Comparison of ENCODE assay signal across 8 cellular contexts in genomic region chr11:47213985-47214564, GRCh38. TPM values are rescaled to one million over a fixed set of nuclear protein-coding genes. Genes with fewer than 3 reads are reported as not detected.
DNase-seq lines count a peak whose midpoint lies in the region; FAIRE-seq and TF ChIP-seq lines count a peak whose summit lies in the region.

No MANE protein-coding gene starts in this region.

- peaks cover 37% of the 10 kb centered on the region for H3K79me2 ChIP-seq in Loucy (ENCODE audit: insufficient read depth, low read length)

- H3K9me3 ChIP-seq in Loucy (ENCODE audit: insufficient read depth, low read depth, low read length): no peaks in the 10 kb centered on the region
- no peaks in the 10 kb centered on the region for H3K9me3 ChIP-seq in neutrophil

- FAIRE-seq in H54 (lab: Jason Lieb, UNC) (no peak), frontal cortex (lab: Jason Lieb, UNC) (no peak)

- peak overlapping the region; percentile 97 for H2AFZ ChIP-seq in Loucy (ENCODE audit: low read length)

- TF ChIP-seq POLR2A in H54 (IDR thresholded peaks at IDR 0.05; ENCODE audit: low read depth, low read length): peak; percentile 89

- H3K27ac ChIP-seq in neutrophil: peak overlapping the region; percentile 86

- H4K20me1 ChIP-seq in Loucy (ENCODE audit: insufficient read depth, low read length, poor library complexity, severe bottlenecking): peaks cover 19% of the 10 kb centered on the region

- peak overlapping the region; percentile 100 for H3K9ac ChIP-seq in Loucy (ENCODE audit: low read depth, low read length, poor library complexity, severe bottlenecking)

- peak; percentile 92 for DNase-seq in EH (ENCODE audit: low read depth)
- DNase-seq in H54 (ENCODE audit: insufficient read length, low spot score): peak; percentile 90
- DNase-seq in SIG-M5 treated with dmso at 0.1 percent for 504 hours (lab: John Stamatoyannopoulos, UW; ENCODE audit: unreplicated experiment): peak; percentile 91
- DNase-seq in activated naive CD4-positive, alpha-beta T cell treated with Interleukin-2 at 50 U/mL for 16 hours: peak; percentile 86
- peak; percentile 81 to 88 for DNase-seq in frontal cortex (ENCODE audit: low spot score in 2 of 2)
- peak; percentile 98 for DNase-seq in superior temporal gyrus (ENCODE audit: extremely low spot score)

- H3K4me3 ChIP-seq in Loucy (ENCODE audit: low read length, poor library complexity, severe bottlenecking): peak overlapping the region; percentile 81
- H3K4me3 ChIP-seq in neutrophil (ENCODE audit: low read depth in 1 of 2, low read length in 1 of 2): peak overlapping the region; percentile 73 to 93

- H3K36me3 ChIP-seq in Loucy (ENCODE audit: insufficient read depth, low read length) (no peaks in the 10 kb centered on the region), neutrophil (no peaks in the 10 kb centered on the region)

- peaks cover 21% of the 10 kb centered on the region for H3K4me1 ChIP-seq in Loucy (ENCODE audit: insufficient read depth, low read length, poor library complexity, severe bottlenecking)
- H3K4me1 ChIP-seq in neutrophil (ENCODE audit: control insufficient read depth in 1 of 2, insufficient read depth in 1 of 2, low read depth in 1 of 2, low read length in 1 of 2): peaks cover 20 to 23% of the 10 kb centered on the region in 2 experiments

- peak overlapping the region; percentile 78 for H3K4me2 ChIP-seq in Loucy (ENCODE audit: low read depth, low read length, poor library complexity, severe bottlenecking)

- H3K9me2 ChIP-seq in Loucy (replicated peaks; ENCODE audit: low read depth, low read length): no peaks in the 10 kb centered on the region

- H3K27me3 ChIP-seq in Loucy (ENCODE audit: insufficient read depth, low read length, poor library complexity, severe bottlenecking): no peaks in the 10 kb centered on the region
- no peaks in the 10 kb centered on the region for H3K27me3 ChIP-seq in neutrophil

- no peaks in the 10 kb centered on the region for H3F3A ChIP-seq in Loucy (ENCODE audit: low read depth)

- TF ChIP-seq CTCF in Loucy (conservative IDR thresholded peaks at IDR 0.05; ENCODE audit: low read length) (no peak), neutrophil (IDR thresholded peaks at IDR 0.05) (no peak)

RNA-seq across cellular contexts. Expression of gene DDB2, which starts 0.7 kb away (rescaled TPM):
- 8.2 TPM for total RNA-seq in frontal cortex

RNA-seq across cellular contexts. Expression of gene PACSIN3, which starts 27.8 kb away (rescaled TPM):
- total RNA-seq in frontal cortex: 2.0 TPM

RNA-seq across cellular contexts. Expression of gene ACP2, which starts 34.5 kb away (rescaled TPM):
- 21.2 TPM for total RNA-seq in frontal cortex

RNA-seq across cellular contexts. Expression of gene ARFGAP2, which starts 37.4 kb away (rescaled TPM):
- 110 TPM for total RNA-seq in frontal cortex

RNA-seq across cellular contexts. Expression of gene NR1H3, which starts 43.7 kb away (rescaled TPM):
- total RNA-seq in frontal cortex: 8.2 TPM

Comparison
In these comparisons a context has a peak if more than half of its experiments do, and no peak if none do; other contexts are left out.
1. Peak in every context shown above with its lines: DNase-seq, H3K4me3 ChIP-seq and H3K27ac ChIP-seq.